Comparison of ENCODE assay signal across 15 cellular contexts in genomic region chr11:116428638-116428975, GRCh38.
A peak's percentile ranks its signal among the peaks of the same experiment; 100 is the strongest.
DNase-seq lines count a peak whose midpoint lies in the region; ATAC-seq, FAIRE-seq and TF ChIP-seq lines count a peak whose summit lies in the region.
"Had no signal": no experiment of that assay in that cellular context is flagged by ENCODE, and none has a peak within 500 bp of the region (broad histone marks: within the 10 kb centered on the region; RNA-seq: fewer than 3 reads in every experiment).

No MANE protein-coding gene starts in this region.

- H3K27me3 Mint-ChIP-seq in brain (no peaks in the 10 kb centered on the region), neural progenitor cell (ENCODE audit: insufficient read depth, low read depth) (peaks cover 13% of the 10 kb centered on the region)
- peaks cover 28% of the 10 kb centered on the region for H3K27me3 Mint-ChIP-seq in stimulated activated naive CD8-positive, alpha-beta T cell treated with anti-CD3 and anti-CD28 coated beads, Interleukin-15, amount 100 ng/mL, for 72 hours

- peak overlapping the region; percentile 89 for H3K27ac ChIP-seq in cardiac muscle cell
- no peak overlapping the region for H3K27ac ChIP-seq in left ventricle myocardium inferior (replicated peaks)
- no peak overlapping the region for H3K27ac ChIP-seq in neural progenitor cell
- H3K27ac ChIP-seq: BLaER1 treated with 17β-estradiol and CSF1 and Interleukin-3, amounts not matched to agents 10 nM and 100 nM; HL-60 had no signal

- no peaks in the 10 kb centered on the region for H3K9me3 ChIP-seq in cardiac muscle cell (ENCODE audit: low read depth)
- H3K9me3 ChIP-seq in left ventricle myocardium inferior (replicated peaks) = no peaks in the 10 kb centered on the region
- no peaks in the 10 kb centered on the region for H3K9me3 ChIP-seq in neural progenitor cell (ENCODE audit: low read depth)
- H3K9me3 ChIP-seq: BLaER1 treated with 17β-estradiol and CSF1 and Interleukin-3, amounts not matched to agents 10 nM and 100 nM had no signal

- no peaks in the 10 kb centered on the region for H3K79me2 ChIP-seq in neural progenitor cell (ENCODE audit: low read depth)

- ATAC-seq in stimulated activated naive CD8-positive, alpha-beta T cell treated with anti-CD3 and anti-CD28 coated beads, Interleukin-15, amount 100 ng/mL, for 72 hours = no peak
- ATAC-seq in GM19328 (IDR thresholded peaks at IDR 0.05; ENCODE audit: unreplicated experiment) = no peak
- ATAC-seq: GM23338 had no signal

- H3K4me1 ChIP-seq in cardiac muscle cell (ENCODE audit: low read depth) (peaks cover 26% of the 10 kb centered on the region), left ventricle myocardium inferior (peaks cover 15% of the 10 kb centered on the region), neural progenitor cell (peaks cover 12% of the 10 kb centered on the region)
- H3K4me1 ChIP-seq: BLaER1 treated with 17β-estradiol and CSF1 and Interleukin-3, amounts not matched to agents 10 nM and 100 nM had no signal

- H3K4me3 Mint-ChIP-seq in brain (no peak overlapping the region), neural progenitor cell (no peak overlapping the region)
- no peak overlapping the region for H3K4me3 Mint-ChIP-seq in stimulated activated naive CD8-positive, alpha-beta T cell treated with anti-CD3 and anti-CD28 coated beads, Interleukin-15, amount 100 ng/mL, for 72 hours
- H3K4me3 Mint-ChIP-seq: CD4-positive, CD25-positive, alpha-beta regulatory T cell; GM23338; H9 had no signal

- no peak overlapping the region for H3K9ac ChIP-seq in neural progenitor cell
- H3K9ac ChIP-seq: BLaER1 treated with 17β-estradiol and CSF1 and Interleukin-3, amounts not matched to agents 10 nM and 100 nM had no signal

- H3K9me3 Mint-ChIP-seq in brain (peaks cover 0 to 5% (median 0%) of the 10 kb centered on the region in 5 experiments), neural progenitor cell (peaks cover 5% of the 10 kb centered on the region)
- no peaks in the 10 kb centered on the region for H3K9me3 Mint-ChIP-seq in stimulated activated naive CD8-positive, alpha-beta T cell treated with anti-CD3 and anti-CD28 coated beads, Interleukin-15, amount 100 ng/mL, for 72 hours
- H3K9me3 Mint-ChIP-seq: GM23338, H9 had no signal

- no peak for DNase-seq in cardiac muscle cell (ENCODE audit: low read depth in 1 of 2, low spot score in 1 of 2)
- no peak for DNase-seq in left ventricle myocardium inferior
- DNase-seq in neural progenitor cell (ENCODE audit: low spot score) = no peak
- no peak for DNase-seq in urothelium cell line (ENCODE audit: low spot score)
- DNase-seq in stimulated activated naive CD8-positive, alpha-beta T cell treated with anti-CD3 and anti-CD28 coated beads, Interleukin-15, amount 100 ng/mL, for 72 hours = no peak
- DNase-seq in iPS-NIHi7 (ENCODE audit: extremely low spot score) = no peak
- DNase-seq: ACHN; CD4-positive, CD25-positive, alpha-beta regulatory T cell; DMS 273 treated with DMSO at 0.1 percent for 48 hours; H9 had no signal

- peaks cover 12% of the 10 kb centered on the region for H3F3A ChIP-seq in neural progenitor cell (ENCODE audit: low read depth)

- no peaks in the 10 kb centered on the region for H4K20me1 ChIP-seq in neural progenitor cell (ENCODE audit: low read depth)
- H4K20me1 ChIP-seq: BLaER1 treated with 17β-estradiol and CSF1 and Interleukin-3, amounts not matched to agents 10 nM and 100 nM had no signal

- H3K4me3 ChIP-seq in cardiac muscle cell (no peak overlapping the region), left ventricle myocardium inferior (no peak overlapping the region), neural progenitor cell (no peak overlapping the region)
- H3K4me3 ChIP-seq: BLaER1 treated with 17β-estradiol and CSF1 and Interleukin-3, amounts not matched to agents 10 nM and 100 nM; GM23338 had no signal

- intact Hi-C loops in left ventricle myocardium inferior (cut with micrococcal nuclease) = no loop called here

- peak overlapping the region; percentile 80 to 97 (median 92) for H3K27ac Mint-ChIP-seq in brain
- peak overlapping the region; percentile 72 for H3K27ac Mint-ChIP-seq in neural progenitor cell
- no peak overlapping the region for H3K27ac Mint-ChIP-seq in stimulated activated naive CD8-positive, alpha-beta T cell treated with anti-CD3 and anti-CD28 coated beads, Interleukin-15, amount 100 ng/mL, for 72 hours
- H3K27ac Mint-ChIP-seq: GM23338 had no signal

- H3K36me3 ChIP-seq in cardiac muscle cell (no peaks in the 10 kb centered on the region), left ventricle myocardium inferior (no peaks in the 10 kb centered on the region), neural progenitor cell (no peaks in the 10 kb centered on the region)
- H3K36me3 ChIP-seq: BLaER1 treated with 17β-estradiol and CSF1 and Interleukin-3, amounts not matched to agents 10 nM and 100 nM had no signal

- H3K36me3 Mint-ChIP-seq in brain (no peaks in the 10 kb centered on the region), neural progenitor cell (no peaks in the 10 kb centered on the region)
- H3K36me3 Mint-ChIP-seq: CD4-positive, CD25-positive, alpha-beta regulatory T cell had no signal

- peak overlapping the region; percentile 57 for H3K4me2 ChIP-seq in neural progenitor cell
- H3K4me2 ChIP-seq: BLaER1 treated with 17β-estradiol and CSF1 and Interleukin-3, amounts not matched to agents 10 nM and 100 nM; GM23338 had no signal

- no peak for TF ChIP-seq CTCF in cardiac muscle cell (IDR thresholded peaks at IDR 0.05; ENCODE audit: low read depth, low read length)
- no peak for TF ChIP-seq CTCF in left ventricle myocardium inferior (IDR thresholded peaks at IDR 0.05; ENCODE audit: borderline replicate concordance)
- no peak for TF ChIP-seq CTCF in brain (conservative IDR thresholded peaks at IDR 0.05)
- no peak for TF ChIP-seq CTCF in neural progenitor cell (IDR thresholded peaks at IDR 0.05)

- H3K4me1 Mint-ChIP-seq in brain (peaks cover 47% of the 10 kb centered on the region), neural progenitor cell (peaks cover 27% of the 10 kb centered on the region)
- H3K4me1 Mint-ChIP-seq in stimulated activated naive CD8-positive, alpha-beta T cell treated with anti-CD3 and anti-CD28 coated beads, Interleukin-15, amount 100 ng/mL, for 72 hours = no peaks in the 10 kb centered on the region
- H3K4me1 Mint-ChIP-seq: CD4-positive, CD25-positive, alpha-beta regulatory T cell had no signal

- H2AFZ ChIP-seq in neural progenitor cell (replicated peaks) = no peak overlapping the region
- H2AFZ ChIP-seq: GM23338 had no signal

- peak; percentile 35 for FAIRE-seq in urothelium cell line (lab: Jason Lieb, UNC)

- H3K27me3 ChIP-seq in cardiac muscle cell (no peaks in the 10 kb centered on the region), left ventricle myocardium inferior (ENCODE audit: low read depth) (peaks cover 18% of the 10 kb centered on the region), neural progenitor cell (no peaks in the 10 kb centered on the region)
- H3K27me3 ChIP-seq: BLaER1 treated with 17β-estradiol and CSF1 and Interleukin-3, amounts not matched to agents 10 nM and 100 nM had no signal

Comparison
In these comparisons a context has a peak if more than half of its experiments do, and no peak if none do; other contexts are left out.
1. H3K27ac Mint-ChIP-seq: peak in brain (5 of 5) and neural progenitor cell (single experiment); none in stimulated activated naive CD8-positive, alpha-beta T cell treated with anti-CD3 and anti-CD28 coated beads, Interleukin-15, amount 100 ng/mL, for 72 hours (0 of 2).